8 cellular contexts compared by ENCODE assay signal in genomic region chr16:30557397-30557949, GRCh38. TPM values are rescaled to one million over a fixed set of nuclear protein-coding genes. Genes with fewer than 3 reads are reported as not detected.
DNase-seq lines count a peak whose midpoint lies in the region; ATAC-seq, FAIRE-seq and TF ChIP-seq lines count a peak whose summit lies in the region.

No MANE protein-coding gene starts in this region.

- peaks cover 30% of the 10 kb centered on the region for H3K79me2 ChIP-seq in MM.1S (ENCODE audit: low read length)

- H3K9me3 ChIP-seq in MM.1S (replicated peaks; ENCODE audit: insufficient read depth, low read length) (no peaks in the 10 kb centered on the region), lung (ENCODE audit: control insufficient read depth in 2 of 2, insufficient read depth in 1 of 2, low read length in 1 of 2) (no peaks in the 10 kb centered on the region)

- ATAC-seq in GM19395 (IDR thresholded peaks at IDR 0.05; ENCODE audit: unreplicated experiment): peak; percentile 12
- ATAC-seq in lung (ENCODE audit: insufficient read depth, low FRiP score): no peak
- no peak for ATAC-seq in activated CD4-positive, CD25-positive, alpha-beta regulatory T cell treated with anti-CD3 and anti-CD28 coated beads, Interleukin-2, amount 50 U/mL, for 24 hours

- DNase-seq in AG08396 (ENCODE audit: low spot score) (peak; percentile 36), MM.1S (no peak), bronchial epithelial cell (ENCODE audit: low read depth) (no peak), lung (ENCODE audit: low spot score) (no peak), NCI-H2029 treated with DMSO at 0.1 percent for 48 hours (lab: John Stamatoyannopoulos, UW) (no peak)

- H4K20me1 ChIP-seq in MM.1S (ENCODE audit: insufficient read depth, low read length): no peaks in the 10 kb centered on the region

- H3K4me3 ChIP-seq in MM.1S (ENCODE audit: low read length) (peak overlapping the region; percentile 80), bronchial epithelial cell (ENCODE audit: low read depth, low read length) (peak overlapping the region; percentile 82), lung (peak overlapping the region; percentile 51), urinary bladder (ENCODE audit: low read depth, low read length) (peak overlapping the region; percentile 62)

- H3K4me1 ChIP-seq in MM.1S (ENCODE audit: low read length) (no peaks in the 10 kb centered on the region), lung (ENCODE audit: control insufficient read depth in 2 of 2, insufficient read depth in 2 of 2, low read length in 2 of 2) (peaks cover 0 to 5% of the 10 kb centered on the region in 2 donors), urinary bladder (ENCODE audit: insufficient read depth) (no peaks in the 10 kb centered on the region)

- H3K27ac ChIP-seq in MM.1S (ENCODE audit: low read length) (peak overlapping the region; percentile 83; the same call in 1 of the 2 replicates), lung (ENCODE audit: low read depth in 1 of 2, low read length in 1 of 2) (peak overlapping the region; percentile 90 to 95), urinary bladder (ENCODE audit: low read depth) (peak overlapping the region; percentile 87)

- TF ChIP-seq CTCF in MM.1S (IDR thresholded peaks at IDR 0.05; ENCODE audit: low read length): no peak
- no peak for TF ChIP-seq CTCF in bronchial epithelial cell (IDR thresholded peaks at IDR 0.05; ENCODE audit: insufficient read depth, low read length, severe bottlenecking)
- no peak for TF ChIP-seq CTCF in lung (IDR thresholded peaks at IDR 0.05; ENCODE audit: control extremely low read depth, extremely low read depth)

- FAIRE-seq in bronchial epithelial cell (lab: Jason Lieb, UNC): no peak

- H3K36me3 ChIP-seq in MM.1S (replicated peaks; ENCODE audit: insufficient read depth, low read length) (no peaks in the 10 kb centered on the region), bronchial epithelial cell (ENCODE audit: control insufficient read depth, insufficient read depth, low read length) (peaks cover 5% of the 10 kb centered on the region), lung (ENCODE audit: control insufficient read depth in 2 of 2, insufficient read depth in 2 of 2, low read length in 2 of 2) (peaks cover 5 to 20% of the 10 kb centered on the region in 2 donors), urinary bladder (ENCODE audit: insufficient read depth) (no peaks in the 10 kb centered on the region)

- peaks cover 10% of the 10 kb centered on the region for H3F3A ChIP-seq in MM.1S (ENCODE audit: insufficient read depth, low read length)

- H3K4me2 ChIP-seq in MM.1S (ENCODE audit: low read depth, low read length): peak overlapping the region; percentile 76

- peak overlapping the region; percentile 94 for H2AFZ ChIP-seq in MM.1S (ENCODE audit: low read length)

- H3K27me3 ChIP-seq in MM.1S (replicated peaks; ENCODE audit: insufficient read depth, low read length) (no peaks in the 10 kb centered on the region), bronchial epithelial cell (ENCODE audit: control insufficient read depth, insufficient read depth, low read length) (no peaks in the 10 kb centered on the region), lung (ENCODE audit: control insufficient read depth, insufficient read depth) (no peaks in the 10 kb centered on the region)

- no peaks in the 10 kb centered on the region for H3K9me2 ChIP-seq in MM.1S (replicated peaks; ENCODE audit: insufficient read depth, low read length)

- 7 to 9% methylated on average over 25 of the region's 25 CpGs for WGBS in lung, 2 donors
- WGBS in urinary bladder: 8% methylated on average over 25 of the region's 25 CpGs

- peak overlapping the region; percentile 90 for H3K9ac ChIP-seq in MM.1S (ENCODE audit: low read length)

RNA-seq across cellular contexts. Expression of gene ZNF764, which starts 0.7 kb away (rescaled TPM):
- total RNA-seq in bronchial epithelial cell (2.4 and 2.6 TPM in 2 replicates), lung (10 to 100 TPM; 10.4 to 12.6 TPM), urinary bladder (5.7 TPM)
- polyA plus RNA-seq in lung (1 to 10 TPM; 4.9 to 6.1 TPM), urinary bladder (8.1 TPM)

RNA-seq across cellular contexts. Expression of gene ZNF688, which starts 14.0 kb away (rescaled TPM):
- 4.5 and 12.7 TPM in 2 replicates for total RNA-seq in bronchial epithelial cell
- total RNA-seq in lung: 10 to 100 TPM in 1 of 2 donors, 1 to 10 TPM in 1; 8.6 to 22.6 TPM
- 10 to 100 TPM; 10.5 to 23.3 TPM for polyA plus RNA-seq in lung
- total RNA-seq in urinary bladder: 10.0 TPM
- polyA plus RNA-seq in urinary bladder: 15.6 TPM

RNA-seq across cellular contexts. Expression of gene ZNF747, which starts 22.8 kb away (rescaled TPM):
- total RNA-seq in bronchial epithelial cell: 4.4 and 6.1 TPM in 2 replicates
- 10 to 100 TPM; 11.2 to 11.7 TPM for total RNA-seq in lung
- polyA plus RNA-seq in lung: 1 to 10 TPM; 7.1 to 7.2 TPM
- total RNA-seq in urinary bladder: 13.3 TPM
- polyA plus RNA-seq in urinary bladder: 11.9 TPM

RNA-seq across cellular contexts. Expression of gene ZNF785, which starts 28.0 kb away (rescaled TPM):
- total RNA-seq in bronchial epithelial cell (4.4 and 5.3 TPM in 2 replicates), lung (10 to 100 TPM; 13.9 to 15.5 TPM), urinary bladder (15.7 TPM)
- polyA plus RNA-seq in lung (1 to 10 TPM; 4.0 to 5.5 TPM), urinary bladder (7.5 TPM)

RNA-seq across cellular contexts. Expression of gene ZNF768, which starts 31.1 kb away (rescaled TPM):
- total RNA-seq in bronchial epithelial cell: 19.7 and 21.9 TPM in 2 replicates
- 10 to 100 TPM; 17.9 to 33.9 TPM for total RNA-seq in lung
- polyA plus RNA-seq in lung: 10 to 100 TPM; 20.0 to 45.1 TPM
- 17.7 TPM for total RNA-seq in urinary bladder
- polyA plus RNA-seq in urinary bladder: 50.6 TPM
